11 cellular contexts compared by ENCODE assay signal in the genomic region with DNA sequence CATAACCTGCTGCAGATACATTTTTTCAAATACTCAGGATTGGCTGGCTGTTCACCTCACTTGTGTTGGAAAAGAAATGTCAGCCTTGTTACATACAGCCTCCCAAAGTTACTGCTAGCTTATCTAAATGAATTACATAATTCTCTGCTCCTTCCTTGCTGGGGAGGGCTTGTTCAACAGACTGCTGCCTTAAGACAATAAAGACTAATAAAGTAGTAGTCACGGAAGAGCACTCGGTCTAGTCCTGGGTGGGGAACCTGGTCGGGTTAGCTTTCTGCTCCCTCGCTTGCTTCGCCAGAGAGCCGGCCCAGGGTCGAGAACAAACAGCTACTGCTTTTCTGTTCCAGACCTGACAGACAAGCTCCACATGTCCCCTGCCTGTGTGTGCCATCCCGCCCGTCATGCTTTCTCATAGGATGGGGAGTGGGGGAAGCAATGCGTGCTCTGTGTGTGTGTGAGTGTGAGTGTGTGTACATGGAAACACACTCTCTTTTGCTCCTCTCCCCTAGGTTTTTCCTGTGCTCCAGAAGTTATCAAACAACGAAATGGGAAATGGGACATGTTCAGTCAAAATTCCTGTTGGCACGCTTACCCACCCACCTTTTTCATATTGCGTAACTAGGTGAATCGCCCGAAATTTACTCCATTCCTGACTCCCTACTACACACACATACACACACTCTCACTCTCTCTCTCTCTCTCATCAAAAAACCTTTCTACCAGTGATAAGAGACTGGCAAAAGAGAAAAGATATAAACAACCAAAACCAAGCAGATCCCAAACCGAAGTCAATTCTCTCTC. TPM values are rescaled to one million over a fixed set of nuclear protein-coding genes. Genes with fewer than 3 reads are reported as not detected.
DNase-seq lines count a peak whose midpoint lies in the region; ATAC-seq and TF ChIP-seq lines count a peak whose summit lies in the region.
"Had no signal": no experiment of that assay in that cellular context is flagged by ENCODE, and none has a peak within 500 bp of the region (broad histone marks: within the 10 kb centered on the region; RNA-seq: fewer than 3 reads in every experiment).

No MANE protein-coding gene starts in this region.

- no peak for TF ChIP-seq POLR2A in esophagus squamous epithelium (IDR thresholded peaks at IDR 0.05)
- no peak for TF ChIP-seq POLR2A in uterus (IDR thresholded peaks at IDR 0.05)

- no peaks in the 10 kb centered on the region for H3K9me3 ChIP-seq in cardiac muscle cell (ENCODE audit: low read depth)
- no peaks in the 10 kb centered on the region for H3K9me3 ChIP-seq in esophagus squamous epithelium
- no peaks in the 10 kb centered on the region for H3K9me3 ChIP-seq in neuron (ENCODE audit: low read length)
- no peaks in the 10 kb centered on the region for H3K9me3 ChIP-seq in uterus
- H3K9me3 ChIP-seq: BE2C had no signal

- no peaks in the 10 kb centered on the region for H3K4me1 ChIP-seq in cardiac muscle cell (ENCODE audit: low read depth)
- peaks cover 0 to 26% (median 4%) of the 10 kb centered on the region in 3 donors for H3K4me1 ChIP-seq in esophagus squamous epithelium
- H3K4me1 ChIP-seq in neuron (ENCODE audit: insufficient read depth, low read length) = peaks cover 8% of the 10 kb centered on the region
- H3K4me1 ChIP-seq in uterus = no peaks in the 10 kb centered on the region
- H3K4me1 ChIP-seq: BE2C had no signal

- H3K27ac ChIP-seq in cardiac muscle cell = no peak overlapping the region
- no peak overlapping the region for H3K27ac ChIP-seq in esophagus squamous epithelium
- H3K27ac ChIP-seq in uterus = peak overlapping the region; percentile 42 to 55

- no peak for TF ChIP-seq CTCF in cardiac muscle cell (IDR thresholded peaks at IDR 0.05; ENCODE audit: low read depth, low read length)
- TF ChIP-seq CTCF in esophagus squamous epithelium (IDR thresholded peaks at IDR 0.05) = no peak
- TF ChIP-seq CTCF in uterus (IDR thresholded peaks at IDR 0.05) = no peak

- H3K27me3 Mint-ChIP-seq in activated T-helper 2 cell treated with anti-CD3 and anti-CD28 coated beads, Interferon-gamma antibody, Interleukin-2, Interleukin-4, amounts not matched to agents 10 μg/mL and 5 μg/mL and 100 μg/mL, durations not matched to agents 14 hours and 24 hours and 36 hours (ENCODE audit: low read depth) = peaks cover 41% of the 10 kb centered on the region

- H3K36me3 Mint-ChIP-seq in activated T-helper 2 cell treated with anti-CD3 and anti-CD28 coated beads, Interferon-gamma antibody, Interleukin-2, Interleukin-4, amounts not matched to agents 10 μg/mL and 5 μg/mL and 100 μg/mL, durations not matched to agents 14 hours and 24 hours and 36 hours (ENCODE audit: low read depth) = no peaks in the 10 kb centered on the region

- H3K36me3 ChIP-seq in cardiac muscle cell (no peaks in the 10 kb centered on the region), esophagus squamous epithelium (no peaks in the 10 kb centered on the region), neuron (ENCODE audit: insufficient read depth, low read length) (no peaks in the 10 kb centered on the region), uterus (no peaks in the 10 kb centered on the region)
- H3K36me3 ChIP-seq: BE2C had no signal

- no peak overlapping the region for H3K4me3 Mint-ChIP-seq in activated T-helper 2 cell treated with anti-CD3 and anti-CD28 coated beads, Interferon-gamma antibody, Interleukin-2, Interleukin-4, amounts not matched to agents 10 μg/mL and 5 μg/mL and 100 μg/mL, durations not matched to agents 14 hours and 24 hours and 36 hours (ENCODE audit: low read depth)
- H3K4me3 Mint-ChIP-seq: activated T-helper 1 cell treated with anti-CD3 and anti-CD28 coated beads, Interleukin-12 subunit alpha, Interleukin-12 subunit beta, Interleukin-2, Interleukin-4 antibody, amounts not matched to agents 30 ng/mL and 10 ng/mL and 1 ng/mL, durations not matched to agents 14 hours and 24 hours and 36 hours; stimulated activated naive CD8-positive, alpha-beta T cell treated with anti-CD3 and anti-CD28 coated beads, Interleukin-15, Interleukin-2, amounts not matched to agents 100 ng/mL and 50 ng/mL, for 24 hours had no signal

- no peak overlapping the region for H3K27ac Mint-ChIP-seq in activated T-helper 2 cell treated with anti-CD3 and anti-CD28 coated beads, Interferon-gamma antibody, Interleukin-2, Interleukin-4, amounts not matched to agents 10 μg/mL and 5 μg/mL and 100 μg/mL, durations not matched to agents 14 hours and 24 hours and 36 hours
- H3K27ac Mint-ChIP-seq: activated T-helper 1 cell treated with anti-CD3 and anti-CD28 coated beads, Interleukin-12 subunit alpha, Interleukin-12 subunit beta, Interleukin-2, Interleukin-4 antibody, amounts not matched to agents 30 ng/mL and 10 ng/mL and 1 ng/mL, durations not matched to agents 14 hours and 24 hours and 36 hours; stimulated activated naive CD8-positive, alpha-beta T cell treated with anti-CD3 and anti-CD28 coated beads, Interleukin-15, Interleukin-2, amounts not matched to agents 100 ng/mL and 50 ng/mL, for 24 hours had no signal

- WGBS in esophagus squamous epithelium, 2 donors = 42 to 46% methylated on average over 14 of the region's 16 CpGs

- no peaks in the 10 kb centered on the region for H3K9me3 Mint-ChIP-seq in activated T-helper 2 cell treated with anti-CD3 and anti-CD28 coated beads, Interferon-gamma antibody, Interleukin-2, Interleukin-4, amounts not matched to agents 10 μg/mL and 5 μg/mL and 100 μg/mL, durations not matched to agents 14 hours and 24 hours and 36 hours
- H3K9me3 Mint-ChIP-seq: activated T-helper 1 cell treated with anti-CD3 and anti-CD28 coated beads, Interleukin-12 subunit alpha, Interleukin-12 subunit beta, Interleukin-2, Interleukin-4 antibody, amounts not matched to agents 30 ng/mL and 10 ng/mL and 1 ng/mL, durations not matched to agents 14 hours and 24 hours and 36 hours; stimulated activated naive CD8-positive, alpha-beta T cell treated with anti-CD3 and anti-CD28 coated beads, Interleukin-15, Interleukin-2, amounts not matched to agents 100 ng/mL and 50 ng/mL, for 24 hours had no signal

- H3K4me3 ChIP-seq in cardiac muscle cell = peak overlapping the region; percentile 71
- H3K4me3 ChIP-seq in esophagus squamous epithelium = peak overlapping the region in 3 of 4 donors; percentile 45 to 71 (median 46)
- peak overlapping the region; percentile 75 for H3K4me3 ChIP-seq in neuron (ENCODE audit: low read length)
- H3K4me3 ChIP-seq in uterus = peak overlapping the region; percentile 36 to 43

- H2AFZ ChIP-seq in neuron (ENCODE audit: low read depth, low read length) = peak overlapping the region; percentile 98

- DNase-seq in cardiac muscle cell (ENCODE audit: low read depth in 1 of 2, low spot score in 1 of 2) = no peak
- no peak for DNase-seq in Right ventricle myocardium superior
- no peak for DNase-seq in esophagus squamous epithelium (lab: John Stamatoyannopoulos, UW)
- no peak for DNase-seq in uterus
- DNase-seq in stimulated activated CD4-positive, alpha-beta T cell treated with anti-CD3 and anti-CD28 coated beads, Interleukin-4, amount 100 ng/mL, for 4 hours = no peak
- no peak for DNase-seq in NCI-H774 (lab: John Stamatoyannopoulos, UW)
- no peak for DNase-seq in activated T-helper 2 cell treated with anti-CD3 and anti-CD28 coated beads, Interferon-gamma antibody, Interleukin-2, Interleukin-4, amounts not matched to agents 10 μg/mL and 5 μg/mL and 100 μg/mL, durations not matched to agents 14 hours and 24 hours and 36 hours (ENCODE audit: low spot score)

- no peak for ATAC-seq in Right ventricle myocardium superior (ENCODE audit: poor library complexity)

- H3K4me1 Mint-ChIP-seq in activated T-helper 2 cell treated with anti-CD3 and anti-CD28 coated beads, Interferon-gamma antibody, Interleukin-2, Interleukin-4, amounts not matched to agents 10 μg/mL and 5 μg/mL and 100 μg/mL, durations not matched to agents 14 hours and 24 hours and 36 hours (ENCODE audit: low read depth) = peaks cover 9% of the 10 kb centered on the region

- intact Hi-C loops in Right ventricle myocardium superior (cut with DNase I) = loop anchor here (10.0 kb wide), 1 partner anchor 836 kb away; no protein-coding TSS in a partner anchor
- intact Hi-C loops in esophagus squamous epithelium (cut with DNase I) = loop anchor here (10.0 kb wide), 1 partner anchor 836 kb away; no protein-coding TSS in a partner anchor
- intact Hi-C loops in uterus (cut with DNase I; ENCODE audit: low total_unique reads) = no loop called here
- intact Hi-C loops in activated T-helper 2 cell treated with anti-CD3 and anti-CD28 coated beads, Interferon-gamma antibody, Interleukin-2, Interleukin-4, amounts not matched to agents 10 μg/mL and 5 μg/mL and 100 μg/mL, durations not matched to agents 14 hours and 24 hours and 36 hours (cut with micrococcal nuclease) = loop anchor here (5.0 kb wide), 1 partner anchor 284 kb away; no protein-coding TSS in a partner anchor

- H3K27me3 ChIP-seq in cardiac muscle cell (peaks cover 9% of the 10 kb centered on the region), esophagus squamous epithelium (peaks cover 0 to 49% (median 3%) of the 10 kb centered on the region in 4 donors), neuron (ENCODE audit: insufficient read depth, low read length) (peaks cover 16% of the 10 kb centered on the region), uterus (no peaks in the 10 kb centered on the region)

RNA-seq across cellular contexts. Expression of gene NPY1R, which starts 1.4 kb away (rescaled TPM):
- 8.0 and 13.1 TPM in 2 replicates for total RNA-seq in cardiac muscle cell
- polyA plus RNA-seq in cardiac muscle cell = 13.1 and 16.8 TPM in 2 replicates
- 0.62 TPM for total RNA-seq in Right ventricle myocardium superior
- total RNA-seq in esophagus squamous epithelium = 1 to 10 TPM in 2 of 4 donors, under 1 TPM in 1, not detected in 1; 0.48 to 2.4 (median 1.1) TPM
- 10 to 100 TPM in 2 of 4 donors, 1 to 10 TPM in 2; 5.9 to 26.8 (median 8.7) TPM for total RNA-seq in uterus
- total RNA-seq in activated T-helper 2 cell treated with anti-CD3 and anti-CD28 coated beads, Interferon-gamma antibody, Interleukin-2, Interleukin-4, amounts not matched to agents 10 μg/mL and 5 μg/mL and 100 μg/mL, durations not matched to agents 14 hours and 24 hours and 36 hours = not detected in 2 replicates
- total RNA-seq: activated T-helper 1 cell treated with anti-CD3 and anti-CD28 coated beads, Interleukin-12 subunit alpha, Interleukin-12 subunit beta, Interleukin-2, Interleukin-4 antibody, amounts not matched to agents 30 ng/mL and 10 ng/mL and 1 ng/mL, durations not matched to agents 14 hours and 24 hours and 36 hours had no signal

RNA-seq across cellular contexts. Expression of gene NPY5R, which starts 12.7 kb away (rescaled TPM):
- total RNA-seq in cardiac muscle cell (6.9 and 9.7 TPM in 2 replicates), Right ventricle myocardium superior (not detected), esophagus squamous epithelium (under 1 TPM in 2 of 4 donors, not detected in 2; under 0.01 to 0.44 TPM), uterus (under 1 TPM in 2 of 4 donors, not detected in 2; 0.35 to 0.40 TPM)
- 15.2 and 19.1 TPM in 2 replicates for polyA plus RNA-seq in cardiac muscle cell
- total RNA-seq in activated T-helper 2 cell treated with anti-CD3 and anti-CD28 coated beads, Interferon-gamma antibody, Interleukin-2, Interleukin-4, amounts not matched to agents 10 μg/mL and 5 μg/mL and 100 μg/mL, durations not matched to agents 14 hours and 24 hours and 36 hours = not detected in 2 replicates
- total RNA-seq: activated T-helper 1 cell treated with anti-CD3 and anti-CD28 coated beads, Interleukin-12 subunit alpha, Interleukin-12 subunit beta, Interleukin-2, Interleukin-4 antibody, amounts not matched to agents 30 ng/mL and 10 ng/mL and 1 ng/mL, durations not matched to agents 14 hours and 24 hours and 36 hours had no signal

Comparison
In these comparisons a context has a peak if more than half of its experiments do, and no peak if none do; other contexts are left out.
1. H3K27ac ChIP-seq: peak in uterus (2 of 2); none in cardiac muscle cell (single experiment) and esophagus squamous epithelium (0 of 4).
2. Peak in every context shown above with its lines, with median percentiles within 50 percentile points of each other: H3K4me3 ChIP-seq.